Comparison of ENCODE assay signal across 22 cellular contexts in genomic region chr17:57584050-57584551, GRCh38.
DNase-seq lines count a peak whose midpoint lies in the region; ATAC-seq and TF ChIP-seq lines count a peak whose summit lies in the region.
"Had no signal": no experiment of that assay in that cellular context is flagged by ENCODE, and none has a peak within 500 bp of the region (broad histone marks: within the 10 kb centered on the region; RNA-seq: fewer than 3 reads in every experiment).

No MANE protein-coding gene starts in this region.

- peak; percentile 18; the same call in 1 of the 2 replicates for TF ChIP-seq CTCF in WERI-Rb-1 (IDR thresholded peaks at IDR 0.05; ENCODE audit: low read depth, low read length)
- no peak for TF ChIP-seq CTCF in heart left ventricle (IDR thresholded peaks at IDR 0.05)
- no peak for TF ChIP-seq CTCF in OCI-LY7 (conservative IDR thresholded peaks at IDR 0.05; ENCODE audit: low read length)
- TF ChIP-seq CTCF in testis (IDR thresholded peaks at IDR 0.05), result no peak

- no peaks in the 10 kb centered on the region for H3K9me3 ChIP-seq in WERI-Rb-1 (ENCODE audit: severe bottlenecking)
- H3K9me3 ChIP-seq in heart left ventricle, result no peaks in the 10 kb centered on the region
- no peaks in the 10 kb centered on the region for H3K9me3 ChIP-seq in OCI-LY7 (ENCODE audit: low read length)
- H3K9me3 ChIP-seq in testis, result no peaks in the 10 kb centered on the region
- H3K9me3 ChIP-seq: body of pancreas, MG63, uterus had no signal

- CTCF ChIA-PET in OCI-LY7 (lab: Charles Lee; ENCODE audit: unreplicated experiment), result interaction anchor here (0.7 to 0.8 kb wide), 2 partner anchors 18 to 88 kb away, joined by 3 read pairs; no protein-coding TSS in a partner anchor

- no TSS peak for BruUV-seq in OCI-LY7 (replicated peaks; lab: Mats Ljungman, UMichigan)

- H3K4me3 ChIP-seq in WERI-Rb-1 (ENCODE audit: low read depth, low read length) (no peak overlapping the region), heart left ventricle (no peak overlapping the region), OCI-LY7 (ENCODE audit: low read depth, low read length, poor library complexity, severe bottlenecking) (no peak overlapping the region), testis (no peak overlapping the region)
- H3K4me3 ChIP-seq: body of pancreas, K562, MG63, skin epidermis, uterus had no signal

- H3K9me2 ChIP-seq in OCI-LY7 (ENCODE audit: insufficient read depth, low read length), result no peaks in the 10 kb centered on the region

- 72 to 83% (median 78%) methylated on average over 9 of the region's 9 CpGs for WGBS in heart left ventricle, 4 donors
- 89 to 97% methylated on average over 5 to 9 of the region's 9 CpGs for WGBS in testis, 2 donors

- no peaks in the 10 kb centered on the region for H4K20me1 ChIP-seq in OCI-LY7 (ENCODE audit: insufficient read depth, low read length)

- POLR2A ChIA-PET in OCI-LY7 (lab: Charles Lee), result interaction anchor here (0.6 kb wide), 1 partner anchor 46 kb away, joined by 7 read pairs; no protein-coding TSS in a partner anchor

- H3K4me1 ChIP-seq in heart left ventricle (peaks cover 0 to 10% (median 0%) of the 10 kb centered on the region in 12 donors), OCI-LY7 (ENCODE audit: insufficient read depth, low read length, poor library complexity, severe bottlenecking) (peaks cover 11% of the 10 kb centered on the region), testis (no peaks in the 10 kb centered on the region)
- H3K4me1 ChIP-seq: body of pancreas, uterus had no signal

- TF ChIP-seq POLR2A in heart left ventricle (IDR thresholded peaks at IDR 0.05) (no peak), testis (IDR thresholded peaks at IDR 0.05) (no peak)

- H3K4me2 ChIP-seq in OCI-LY7 (ENCODE audit: low read length), result no peak overlapping the region

- H3K27me3 ChIP-seq in WERI-Rb-1 (ENCODE audit: insufficient read depth, low read depth, severe bottlenecking), result no peaks in the 10 kb centered on the region
- no peaks in the 10 kb centered on the region for H3K27me3 ChIP-seq in heart left ventricle
- H3K27me3 ChIP-seq in testis, result no peaks in the 10 kb centered on the region
- H3K27me3 ChIP-seq: body of pancreas, uterus had no signal

- DNase-seq in AG08395 (ENCODE audit: low spot score) (peak; percentile 59), GM04504 (ENCODE audit: low read depth) (peak; percentile 24), WERI-Rb-1 (no peak), heart left ventricle (peak in 1 of 5 donors; percentile 63), mucosa of gallbladder (ENCODE audit: low spot score) (no peak), iPS-NIHi11 (ENCODE audit: low spot score) (no peak), OCI-LY7 (ENCODE audit: low spot score) (no peak), testis (no peak)
- DNase-seq: activated CD4-positive, alpha-beta T cell treated with anti-CD3 and anti-CD28 coated beads for 48 hours; activated T-cell treated with anti-CD3 and anti-CD28 coated beads, Interleukin-2, amount 50 U/mL, for 24 hours; body of pancreas; erythroblast; mammary epithelial cell; MG63; NCI-H1436; NCI-H2107; NCI-H510A treated with DMSO at 0.1 percent for 48 hours; T-helper 2 cell; uterus had no signal

- intact Hi-C loops in heart left ventricle (cut with DNase I) (no loop called here), OCI-LY7 (cut with micrococcal nuclease; ENCODE audit: unreplicated experiment) (no loop called here), testis (cut with DNase I; ENCODE audit: low total_unique reads) (no loop called here)

- H3K79me2 ChIP-seq in OCI-LY7 (ENCODE audit: insufficient read depth, low read depth, low read length), result no peaks in the 10 kb centered on the region

- H3K36me3 ChIP-seq in WERI-Rb-1, result peaks cover 37% of the 10 kb centered on the region
- H3K36me3 ChIP-seq in heart left ventricle, result no peaks in the 10 kb centered on the region
- no peaks in the 10 kb centered on the region for H3K36me3 ChIP-seq in OCI-LY7 (ENCODE audit: insufficient read depth, low read length)
- no peaks in the 10 kb centered on the region for H3K36me3 ChIP-seq in testis (ENCODE audit: low read depth, missing control alignments)
- H3K36me3 ChIP-seq: MG63, uterus had no signal

- peak overlapping the region; percentile 23; the same call in 1 of the 2 replicates for H3K27ac ChIP-seq in WERI-Rb-1
- H3K27ac ChIP-seq in heart left ventricle, result no peak overlapping the region
- no peak overlapping the region for H3K27ac ChIP-seq in OCI-LY7 (ENCODE audit: low read depth, low read length, poor library complexity, severe bottlenecking)
- no peak overlapping the region for H3K27ac ChIP-seq in testis
- H3K27ac ChIP-seq: body of pancreas, C4-2B, skin epidermis, uterus had no signal

- H2AFZ ChIP-seq in OCI-LY7 (ENCODE audit: low read length), result no peak overlapping the region

- peak in 3 of 4 donors; percentile 26 to 66 (median 61) for ATAC-seq in heart left ventricle
- ATAC-seq: body of pancreas, K562 had no signal

Comparison
In these comparisons a context has a peak if more than half of its experiments do, and no peak if none do; other contexts are left out.
1. DNase-seq: peak in AG08395 (single experiment) and GM04504 (single experiment); none in WERI-Rb-1 (single experiment), mucosa of gallbladder (single experiment), iPS-NIHi11 (single experiment), OCI-LY7 (single experiment) and testis (single experiment).